Comparison of ENCODE assay signal across 7 cellular contexts in genomic region chr9:130307667-130307943, GRCh38. TPM values are rescaled to one million over a fixed set of nuclear protein-coding genes. Genes with fewer than 3 reads are reported as not detected.
"Had no signal": no experiment of that assay in that cellular context is flagged by ENCODE, and none has a peak within 500 bp of the region (broad histone marks: within the 10 kb centered on the region; RNA-seq: fewer than 3 reads in every experiment).

No MANE protein-coding gene starts in this region.

- DNase-seq: GOT3, H7, HFFc6 had no signal

- H3K9me3 ChIP-seq: HAP-1 had no signal

- FAIRE-seq: HepG2 had no signal

- H3K36me3 ChIP-seq: HAP-1 had no signal

- H3K27ac ChIP-seq: HL-60 had no signal

- H3K4me1 ChIP-seq: HAP-1 had no signal

- ATAC-seq: HepG2 had no signal

- H3K4me3 ChIP-seq: HAP-1 had no signal

RNA-seq across cellular contexts. Expression of gene HMCN2, which starts 42.0 kb away (rescaled TPM):
- polyA plus RNA-seq: HepG2, IgD-negative memory B cell had no signal
